In the genomic region with DNA sequence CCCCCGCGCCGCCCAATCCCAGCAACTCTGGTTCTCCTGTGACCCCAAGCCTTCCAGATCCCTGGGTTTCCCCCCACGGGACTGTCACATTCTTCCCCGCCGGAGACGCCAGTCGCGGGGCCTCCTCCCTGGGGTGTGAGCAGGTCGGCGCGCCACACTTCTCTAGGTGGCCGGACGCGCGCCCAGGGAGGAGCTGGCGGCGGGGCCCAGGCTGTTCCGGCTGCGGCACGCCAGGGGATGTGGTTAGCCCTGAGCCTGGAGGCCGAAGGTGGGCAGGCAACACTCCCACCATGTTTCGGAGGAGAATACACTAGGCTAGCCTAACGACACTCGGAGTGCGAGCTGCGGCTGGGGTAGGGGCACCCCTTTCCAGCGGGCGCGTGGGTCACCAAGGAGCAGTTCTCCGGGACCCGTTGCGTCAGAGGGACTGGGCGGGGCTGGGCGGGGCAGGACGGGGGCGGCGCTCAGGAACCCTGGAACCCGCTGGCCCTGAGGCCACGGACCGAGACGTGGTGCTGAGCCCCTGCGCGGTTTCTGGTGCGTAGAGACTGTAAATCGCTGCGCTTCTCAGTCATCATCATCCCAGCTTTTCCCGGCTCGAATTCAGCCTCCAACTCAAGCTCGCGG, we compare ENCODE assay signal across 1 cellular context.
TF ChIP-seq lines count a peak whose summit lies in the region.

Gene SLC27A6 (plus strand): TSS at position 478 of the 627 bp plus-strand sequence. CDS start 650 bp downstream, outside the sequence.

TF ChIP-seq in HEK293, 187 proteins besides CTCF, POLR2A, EP300 and RAD21 (continued from another document and continues in another):
- no peak for TF ChIP-seq HOXD13 (CRISPR knock-in tag; IDR thresholded peaks at IDR 0.05; ENCODE audit: borderline replicate concordance)
- no peak for TF ChIP-seq ZNF654 (tag by site-specific recombination; IDR thresholded peaks at IDR 0.05; ENCODE audit: low read depth)
- TF ChIP-seq ZNF26 (tag by site-specific recombination; IDR thresholded peaks at IDR 0.05), result no peak
- peak; percentile 68; the same call in 1 of the 2 replicates for TF ChIP-seq ZNF561 (tag by site-specific recombination; IDR thresholded peaks at IDR 0.05; ENCODE audit: borderline replicate concordance)
- no peak for TF ChIP-seq ZNF223 (tag by site-specific recombination; IDR thresholded peaks at IDR 0.05)
- TF ChIP-seq, protein P1, sequence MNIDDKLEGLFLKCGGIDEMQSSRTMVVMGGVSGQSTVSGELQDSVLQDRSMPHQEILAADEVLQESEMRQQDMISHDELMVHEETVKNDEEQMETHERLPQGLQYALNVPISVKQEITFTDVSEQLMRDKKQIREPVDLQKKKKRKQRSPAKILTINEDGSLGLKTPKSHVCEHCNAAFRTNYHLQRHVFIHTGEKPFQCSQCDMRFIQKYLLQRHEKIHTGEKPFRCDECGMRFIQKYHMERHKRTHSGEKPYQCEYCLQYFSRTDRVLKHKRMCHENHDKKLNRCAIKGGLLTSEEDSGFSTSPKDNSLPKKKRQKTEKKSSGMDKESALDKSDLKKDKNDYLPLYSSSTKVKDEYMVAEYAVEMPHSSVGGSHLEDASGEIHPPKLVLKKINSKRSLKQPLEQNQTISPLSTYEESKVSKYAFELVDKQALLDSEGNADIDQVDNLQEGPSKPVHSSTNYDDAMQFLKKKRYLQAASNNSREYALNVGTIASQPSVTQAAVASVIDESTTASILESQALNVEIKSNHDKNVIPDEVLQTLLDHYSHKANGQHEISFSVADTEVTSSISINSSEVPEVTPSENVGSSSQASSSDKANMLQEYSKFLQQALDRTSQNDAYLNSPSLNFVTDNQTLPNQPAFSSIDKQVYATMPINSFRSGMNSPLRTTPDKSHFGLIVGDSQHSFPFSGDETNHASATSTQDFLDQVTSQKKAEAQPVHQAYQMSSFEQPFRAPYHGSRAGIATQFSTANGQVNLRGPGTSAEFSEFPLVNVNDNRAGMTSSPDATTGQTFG (tag by site-specific recombination; IDR thresholded peaks at IDR 0.05; ENCODE audit: borderline replicate concordance), result no peak
- no peak for TF ChIP-seq ZNF707 (tag by site-specific recombination; IDR thresholded peaks at IDR 0.05)
- no peak for TF ChIP-seq ZNF112 (tag by site-specific recombination; IDR thresholded peaks at IDR 0.05)
- TF ChIP-seq ZNF571 (tag by site-specific recombination; IDR thresholded peaks at IDR 0.05), result no peak
- no peak for TF ChIP-seq KLF16 (tag by site-specific recombination; IDR thresholded peaks at IDR 0.05)
- TF ChIP-seq, protein P2, sequence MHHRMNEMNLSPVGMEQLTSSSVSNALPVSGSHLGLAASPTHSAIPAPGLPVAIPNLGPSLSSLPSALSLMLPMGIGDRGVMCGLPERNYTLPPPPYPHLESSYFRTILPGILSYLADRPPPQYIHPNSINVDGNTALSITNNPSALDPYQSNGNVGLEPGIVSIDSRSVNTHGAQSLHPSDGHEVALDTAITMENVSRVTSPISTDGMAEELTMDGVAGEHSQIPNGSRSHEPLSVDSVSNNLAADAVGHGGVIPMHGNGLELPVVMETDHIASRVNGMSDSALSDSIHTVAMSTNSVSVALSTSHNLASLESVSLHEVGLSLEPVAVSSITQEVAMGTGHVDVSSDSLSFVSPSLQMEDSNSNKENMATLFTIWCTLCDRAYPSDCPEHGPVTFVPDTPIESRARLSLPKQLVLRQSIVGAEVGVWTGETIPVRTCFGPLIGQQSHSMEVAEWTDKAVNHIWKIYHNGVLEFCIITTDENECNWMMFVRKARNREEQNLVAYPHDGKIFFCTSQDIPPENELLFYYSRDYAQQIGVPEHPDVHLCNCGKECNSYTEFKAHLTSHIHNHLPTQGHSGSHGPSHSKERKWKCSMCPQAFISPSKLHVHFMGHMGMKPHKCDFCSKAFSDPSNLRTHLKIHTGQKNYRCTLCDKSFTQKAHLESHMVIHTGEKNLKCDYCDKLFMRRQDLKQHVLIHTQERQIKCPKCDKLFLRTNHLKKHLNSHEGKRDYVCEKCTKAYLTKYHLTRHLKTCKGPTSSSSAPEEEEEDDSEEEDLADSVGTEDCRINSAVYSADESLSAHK (tag by site-specific recombination; IDR thresholded peaks at IDR 0.05), result no peak
- TF ChIP-seq ZNF600 (tag by site-specific recombination; IDR thresholded peaks at IDR 0.05), result peak; percentile 84
- TF ChIP-seq, protein P3, sequence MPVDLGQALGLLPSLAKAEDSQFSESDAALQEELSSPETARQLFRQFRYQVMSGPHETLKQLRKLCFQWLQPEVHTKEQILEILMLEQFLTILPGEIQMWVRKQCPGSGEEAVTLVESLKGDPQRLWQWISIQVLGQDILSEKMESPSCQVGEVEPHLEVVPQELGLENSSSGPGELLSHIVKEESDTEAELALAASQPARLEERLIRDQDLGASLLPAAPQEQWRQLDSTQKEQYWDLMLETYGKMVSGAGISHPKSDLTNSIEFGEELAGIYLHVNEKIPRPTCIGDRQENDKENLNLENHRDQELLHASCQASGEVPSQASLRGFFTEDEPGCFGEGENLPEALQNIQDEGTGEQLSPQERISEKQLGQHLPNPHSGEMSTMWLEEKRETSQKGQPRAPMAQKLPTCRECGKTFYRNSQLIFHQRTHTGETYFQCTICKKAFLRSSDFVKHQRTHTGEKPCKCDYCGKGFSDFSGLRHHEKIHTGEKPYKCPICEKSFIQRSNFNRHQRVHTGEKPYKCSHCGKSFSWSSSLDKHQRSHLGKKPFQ (tag by site-specific recombination; IDR thresholded peaks at IDR 0.05), result peak; percentile 45; the same call in 1 of the 2 replicates
- TF ChIP-seq ZBTB10 (tag by site-specific recombination; IDR thresholded peaks at IDR 0.05), result 0 out of 2 replicates have a peak, but pooled peaks have one; percentile 31
- no peak for TF ChIP-seq ZNF776 (tag by site-specific recombination; IDR thresholded peaks at IDR 0.05; ENCODE audit: borderline replicate concordance)
- no peak for TF ChIP-seq ZNF530 (tag by site-specific recombination; IDR thresholded peaks at IDR 0.05; ENCODE audit: low read depth)
- TF ChIP-seq ZNF473 (tag by site-specific recombination; IDR thresholded peaks at IDR 0.05), result no peak
- TF ChIP-seq ZSCAN30 (tag by site-specific recombination; IDR thresholded peaks at IDR 0.05), result peak; percentile 32; the same call in 1 of the 2 replicates
- TF ChIP-seq ZNF623 (tag by site-specific recombination; IDR thresholded peaks at IDR 0.05), result no peak
- 0 out of 2 replicates have a peak, but pooled peaks have one; percentile 33 for TF ChIP-seq ZNF660 (tag by site-specific recombination; IDR thresholded peaks at IDR 0.05)
- no peak for TF ChIP-seq ZNF280C (tag by site-specific recombination; IDR thresholded peaks at IDR 0.05)
- TF ChIP-seq PBX3 (CRISPR knock-in tag; IDR thresholded peaks at IDR 0.05), result no peak
- peak; percentile 54; the same call in 1 of the 2 replicates for TF ChIP-seq ZNF394 (tag by site-specific recombination; IDR thresholded peaks at IDR 0.05; ENCODE audit: borderline replicate concordance)
- TF ChIP-seq ZNF24 (tag by site-specific recombination; IDR thresholded peaks at IDR 0.05), result no peak
- TF ChIP-seq GLIS1 (tag by site-specific recombination; IDR thresholded peaks at IDR 0.05), result peak; percentile 55
- TF ChIP-seq SP2 (tag by site-specific recombination; IDR thresholded peaks at IDR 0.05), result peak; percentile 48
- TF ChIP-seq ZBTB44 (tag by site-specific recombination; IDR thresholded peaks at IDR 0.05), result no peak
- TF ChIP-seq, protein P4, sequence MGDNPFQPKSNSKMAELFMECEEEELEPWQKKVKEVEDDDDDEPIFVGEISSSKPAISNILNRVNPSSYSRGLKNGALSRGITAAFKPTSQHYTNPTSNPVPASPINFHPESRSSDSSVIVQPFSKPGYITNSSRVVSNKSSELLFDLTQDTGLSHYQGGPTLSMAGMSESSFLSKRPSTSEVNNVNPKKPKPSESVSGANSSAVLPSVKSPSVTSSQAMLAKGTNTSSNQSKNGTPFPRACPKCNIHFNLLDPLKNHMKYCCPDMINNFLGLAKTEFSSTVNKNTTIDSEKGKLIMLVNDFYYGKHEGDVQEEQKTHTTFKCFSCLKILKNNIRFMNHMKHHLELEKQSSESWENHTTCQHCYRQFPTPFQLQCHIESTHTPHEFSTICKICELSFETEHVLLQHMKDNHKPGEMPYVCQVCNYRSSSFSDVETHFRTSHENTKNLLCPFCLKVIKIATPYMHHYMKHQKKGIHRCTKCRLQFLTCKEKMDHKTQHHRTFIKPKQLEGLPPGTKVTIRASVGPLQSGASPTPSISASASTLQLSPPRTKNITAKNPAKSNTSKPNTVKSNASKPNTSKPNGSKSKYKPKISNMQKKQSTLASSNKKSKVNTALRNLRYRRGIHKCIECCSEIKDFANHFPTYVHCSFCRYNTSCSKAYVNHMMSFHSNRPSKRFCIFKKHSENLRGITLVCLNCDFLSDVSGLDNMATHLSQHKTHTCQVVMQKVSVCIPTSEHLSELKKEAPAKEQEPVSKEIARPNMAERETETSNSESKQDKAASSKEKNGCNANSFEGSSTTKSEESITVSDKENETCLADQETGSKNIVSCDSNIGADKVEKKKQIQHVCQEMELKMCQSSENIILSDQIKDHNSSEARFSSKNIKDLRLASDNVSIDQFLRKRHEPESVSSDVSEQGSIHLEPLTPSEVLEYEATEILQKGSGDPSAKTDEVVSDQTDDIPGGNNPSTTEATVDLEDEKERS (tag by site-specific recombination; IDR thresholded peaks at IDR 0.05), result no peak
- TF ChIP-seq ZNF514 (tag by site-specific recombination; IDR thresholded peaks at IDR 0.05), result no peak
- no peak for TF ChIP-seq SCRT1 (tag by site-specific recombination; IDR thresholded peaks at IDR 0.05; ENCODE audit: borderline replicate concordance)
- no peak for TF ChIP-seq ZNF768 (tag by site-specific recombination; IDR thresholded peaks at IDR 0.05)
- no peak for TF ChIP-seq ZNF132 (tag by site-specific recombination; IDR thresholded peaks at IDR 0.05; ENCODE audit: borderline replicate concordance)
- TF ChIP-seq KLF9 (tag by site-specific recombination; IDR thresholded peaks at IDR 0.05; ENCODE audit: low read depth), result 0 out of 2 replicates have a peak, but pooled peaks have one; percentile 53
- TF ChIP-seq ZNF791 (tag by site-specific recombination; IDR thresholded peaks at IDR 0.05), result no peak
- TF ChIP-seq HOXC10 (CRISPR knock-in tag; IDR thresholded peaks at IDR 0.05), result no peak
- peak; percentile 51; the same call in 1 of the 2 replicates for TF ChIP-seq ZBTB17 (tag by site-specific recombination; IDR thresholded peaks at IDR 0.05)
- no peak for TF ChIP-seq GLI2 (tag by site-specific recombination; IDR thresholded peaks at IDR 0.05; ENCODE audit: borderline replicate concordance, low read depth)
